29 cellular contexts compared by ENCODE assay signal in genomic region chrX:101957174-101957573, GRCh38.
"Had no signal": no experiment of that assay in that cellular context is flagged by ENCODE, and none has a peak within 500 bp of the region (broad histone marks: within the 10 kb centered on the region; RNA-seq: fewer than 3 reads in every experiment).

No MANE protein-coding gene starts in this region.

- H3K9me3 ChIP-seq: ascending aorta, body of pancreas had no signal

- H3K4me3 ChIP-seq: ascending aorta, body of pancreas, breast epithelium, coronary artery had no signal

- H3K36me3 Mint-ChIP-seq: activated naive CD8-positive, alpha-beta T cell treated with anti-CD3 and anti-CD28 coated beads, Interleukin-2, amount 10 ng/mL, durations not matched to agents 7 days and 5 days had no signal

- H3K27ac ChIP-seq: ascending aorta, body of pancreas, breast epithelium, coronary artery, WERI-Rb-1 had no signal

- H3K4me1 Mint-ChIP-seq: activated naive CD4-positive, alpha-beta T cell treated with anti-CD3 and anti-CD28 coated beads, Interleukin-2, amount 50 U/mL, for 24 hours; activated T-helper 17 cell treated with anti-CD3 and anti-CD28 coated beads, Interleukin-2, amount 50 U/mL, for 72 hours had no signal

- H3K36me3 ChIP-seq: ascending aorta, breast epithelium, WERI-Rb-1 had no signal

- H3K4me3 Mint-ChIP-seq: activated CD8-positive, alpha-beta T cell treated with anti-CD3 and anti-CD28 coated beads for 36 hours; activated naive CD4-positive, alpha-beta T cell treated with anti-CD3 and anti-CD28 coated beads, Interleukin-2, amount 50 U/mL, for 24 hours; activated naive CD8-positive, alpha-beta T cell treated with anti-CD3 and anti-CD28 coated beads, Interleukin-2, amount 10 ng/mL, durations not matched to agents 7 days and 5 days; activated T-cell treated with anti-CD3 and anti-CD28 coated beads, Interleukin-2, amount 50 U/mL, for 72 hours; activated T-helper 17 cell treated with anti-CD3 and anti-CD28 coated beads, Interleukin-2, amount 50 U/mL, for 72 hours had no signal

- H3K27me3 ChIP-seq: ascending aorta, body of pancreas had no signal

- H3K27ac Mint-ChIP-seq: activated CD8-positive, alpha-beta T cell treated with anti-CD3 and anti-CD28 coated beads for 36 hours; activated naive CD4-positive, alpha-beta T cell treated with anti-CD3 and anti-CD28 coated beads, Interleukin-2, amount 50 U/mL, for 24 hours; activated naive CD8-positive, alpha-beta T cell treated with anti-CD3 and anti-CD28 coated beads, Interleukin-2, amount 10 ng/mL, durations not matched to agents 7 days and 5 days; activated T-cell treated with anti-CD3 and anti-CD28 coated beads, Interleukin-2, amount 50 U/mL, for 72 hours; activated T-helper 17 cell treated with anti-CD3 and anti-CD28 coated beads, Interleukin-2, amount 50 U/mL, for 72 hours had no signal

- H3K9me3 Mint-ChIP-seq: activated naive CD4-positive, alpha-beta T cell treated with anti-CD3 and anti-CD28 coated beads, Interleukin-2, amount 50 U/mL, for 24 hours had no signal

- H3K4me1 ChIP-seq: ascending aorta, body of pancreas, breast epithelium had no signal

- ATAC-seq: activated CD8-positive, alpha-beta T cell treated with anti-CD3 and anti-CD28 coated beads for 36 hours; activated T-cell treated with anti-CD3 and anti-CD28 coated beads, Interleukin-2, amount 50 U/mL, for 72 hours; activated T-helper 17 cell treated with anti-CD3 and anti-CD28 coated beads, Interleukin-2, amount 50 U/mL, for 72 hours; body of pancreas had no signal

- DNase-seq: activated CD4-positive, alpha-beta T cell treated with anti-CD3 and anti-CD28 coated beads for 1 hour; activated CD4-positive, alpha-beta T cell treated with anti-CD3 and anti-CD28 coated beads for 48 hours; activated CD4-positive, CD25-positive, alpha-beta regulatory T cell; activated CD8-positive, alpha-beta T cell treated with anti-CD3 and anti-CD28 coated beads for 36 hours; activated gamma-delta T cell; activated naive CD4-positive, alpha-beta T cell treated with Interleukin-2 at 50 U/mL for 16 hours; activated naive CD8-positive, alpha-beta T cell treated with anti-CD3 and anti-CD28 coated beads, Interleukin-2, amount 10 ng/mL, durations not matched to agents 7 days and 5 days; activated T-cell treated with anti-CD3 and anti-CD28 coated beads, Interleukin-2, amount 50 U/mL, for 1 hour; activated T-cell treated with anti-CD3 and anti-CD28 coated beads, Interleukin-2, amount 50 U/mL, for 72 hours; amygdala; body of pancreas; NCI-H1048; NCI-H1436 treated with DMSO at 0.1 percent for 48 hours; NCI-H1694 treated with DMSO at 0.1 percent for 48 hours; NCI-H2029; NCI-H345; NCI-H524 treated with DMSO at 0.1 percent for 48 hours; NK-92 treated with Interleukin-12 subunit alpha and Interleukin-12 subunit beta, amount 100 ng/mL, for 24 hours; OCI-M1; Right ventricle myocardium superior; SW 1271; T-helper 1 cell; T-helper 9 cell; WERI-Rb-1 had no signal
